Comparison of ENCODE assay signal across 18 cellular contexts in the genomic region with DNA sequence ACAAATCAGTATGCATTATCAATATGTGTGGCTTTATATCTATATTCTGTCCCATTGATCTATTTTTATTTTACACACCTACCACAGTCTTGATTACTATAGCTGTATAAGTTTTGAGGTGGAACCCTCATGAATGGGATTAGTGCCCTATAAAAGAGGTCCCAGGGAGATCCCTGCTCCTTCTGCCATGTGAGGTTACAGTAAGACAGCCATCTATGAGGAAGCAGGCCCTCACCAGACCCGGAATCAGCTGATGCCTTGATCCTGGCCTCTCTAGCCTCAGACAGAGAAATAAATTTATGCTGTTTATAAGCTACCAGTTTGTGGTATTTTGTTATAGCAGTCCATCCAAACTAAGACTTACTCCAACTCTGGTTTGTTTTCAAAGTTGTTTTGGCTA. TPM values are rescaled to one million over a fixed set of nuclear protein-coding genes. Genes with fewer than 3 reads are reported as not detected.
DNase-seq lines count a peak whose midpoint lies in the region; ATAC-seq, FAIRE-seq and TF ChIP-seq lines count a peak whose summit lies in the region.
"Had no signal": no experiment of that assay in that cellular context is flagged by ENCODE, and none has a peak within 500 bp of the region (broad histone marks: within the 10 kb centered on the region; RNA-seq: fewer than 3 reads in every experiment).

No MANE protein-coding gene starts in this region.

- TF ChIP-seq CTCF in K562 (IDR thresholded peaks at IDR 0.05 in 2 of 3, conservative IDR thresholded peaks at IDR 0.05 in 1 of 3; ENCODE audit: insufficient read depth in 2 of 3, low read depth in 1 of 3, low read length in 3 of 3) = no peak
- TF ChIP-seq CTCF in esophagus muscularis mucosa (IDR thresholded peaks at IDR 0.05) = no peak

- WGBS in K562 (ENCODE audit: insufficient coverage, low coverage, missing lambda C conversion rate) = 7% methylated on average over 1 of the region's 1 CpG
- 100% methylated on average over 1 of the region's 1 CpG for WGBS in esophagus muscularis mucosa

- TF ChIP-seq RAD21 in K562 (CRISPR knock-in tag; conservative IDR thresholded peaks at IDR 0.05 in 1 of 2, IDR thresholded peaks at IDR 0.05 in 1 of 2) = no peak

- H3K9me3 ChIP-seq in K562 (replicated peaks; ENCODE audit: control insufficient read depth, insufficient read depth, low read depth, low read length) (no peaks in the 10 kb centered on the region), esophagus muscularis mucosa (no peaks in the 10 kb centered on the region)
- H3K9me3 ChIP-seq: BE2C, Caco-2 had no signal

- intact Hi-C loops in K562 (cut with micrococcal nuclease) = no loop called here
- intact Hi-C loops in esophagus muscularis mucosa (cut with DNase I) = no loop called here

- in situ Hi-C loops in K562 (cut with MboI) = no loop called here

- no peaks in the 10 kb centered on the region; the same call in 2 of the 3 replicates for H3K36me3 ChIP-seq in K562 (ENCODE audit: control insufficient read depth, insufficient read depth, low read length)
- peaks cover 0 to 8% (median 0%) of the 10 kb centered on the region in 4 donors for H3K36me3 ChIP-seq in esophagus muscularis mucosa
- H3K36me3 ChIP-seq: BE2C had no signal

- no peak for FAIRE-seq in K562 (lab: Jason Lieb, UNC)
- FAIRE-seq: D721Med, HTR-8/SVneo had no signal

- no peak for DNase-seq in activated T-cell treated with anti-CD3 and anti-CD28 coated beads, Interleukin-2, amount 50 U/mL, for 72 hours
- no peak for DNase-seq in activated T-cell treated with anti-CD3 and anti-CD28 coated beads, Interleukin-2, amount 50 U/mL, for 24 hours
- DNase-seq in OCI-M1 (lab: John Stamatoyannopoulos, UW) (peak; percentile 33), K562 (ENCODE audit: extremely low read depth in 1 of 4, low spot score in 3 of 4) (no peak), esophagus muscularis mucosa (ENCODE audit: extremely low spot score) (no peak)
- DNase-seq in activated CD4-positive, alpha-beta T cell treated with anti-CD3 and anti-CD28 coated beads, Interleukin-2, amount 50 U/mL, for 1 hour = no peak
- DNase-seq: ACHN; BE2C; C1 segment of cervical spinal cord; Caco-2; CD4-positive, CD25-positive, alpha-beta regulatory T cell; DMS79; GDM1; GOT3; H9 had no signal

- H3K4me2 ChIP-seq in K562 (ENCODE audit: insufficient read depth, low read length) = no peak overlapping the region

- TF ChIP-seq POLR2A in K562 (conservative IDR thresholded peaks at IDR 0.05) (no peak), esophagus muscularis mucosa (IDR thresholded peaks at IDR 0.05; ENCODE audit: low read depth) (no peak)

- peak overlapping the region; percentile 67 for H3K27ac Mint-ChIP-seq in activated T-cell treated with anti-CD3 and anti-CD28 coated beads, Interleukin-2, amount 50 U/mL, for 72 hours
- H3K27ac Mint-ChIP-seq in activated T-cell treated with anti-CD3 and anti-CD28 coated beads, Interleukin-2, amount 50 U/mL, for 24 hours = no peak overlapping the region
- H3K27ac Mint-ChIP-seq: CD4-positive, CD25-positive, alpha-beta regulatory T cell; H9; IgD-negative memory B cell had no signal

- no peak for ATAC-seq in activated T-cell treated with anti-CD3 and anti-CD28 coated beads, Interleukin-2, amount 50 U/mL, for 72 hours (replicated peaks in 1 of 2)
- peak; percentile 15 for ATAC-seq in K562

- H3K4me1 ChIP-seq in K562 (replicated peaks in 1 of 2; ENCODE audit: control insufficient read depth in 2 of 2, insufficient read depth in 2 of 2, low read length in 2 of 2) = peaks cover 0 to 16% of the 10 kb centered on the region in 2 experiments; a peak in 4 of 5 replicates
- peaks cover 2 to 3% (median 3%) of the 10 kb centered on the region in 4 donors for H3K4me1 ChIP-seq in esophagus muscularis mucosa

- no peaks in the 10 kb centered on the region for H4K20me1 ChIP-seq in K562 (replicated peaks; ENCODE audit: control insufficient read depth, insufficient read depth, low read length)

- CTCF ChIA-PET in K562 (lab: Yijun Ruan, JAX; ENCODE audit: low intra/inter-chr PET ratio) = interaction anchor here (0.6 kb wide), 1 partner anchor 12 kb away, joined by 4 read pairs; no protein-coding TSS in a partner anchor

- no peak overlapping the region for H2AFZ ChIP-seq in K562 (ENCODE audit: low read depth, low read length)

- no peaks in the 10 kb centered on the region for H3K79me2 ChIP-seq in K562 (ENCODE audit: control insufficient read depth, insufficient read depth, low read length)

- H3K36me3 Mint-ChIP-seq in activated T-cell treated with anti-CD3 and anti-CD28 coated beads, Interleukin-2, amount 50 U/mL, for 72 hours (ENCODE audit: insufficient read depth in 2 of 2) = no peaks in the 10 kb centered on the region
- peaks cover 5% of the 10 kb centered on the region for H3K36me3 Mint-ChIP-seq in activated T-cell treated with anti-CD3 and anti-CD28 coated beads, Interleukin-2, amount 50 U/mL, for 24 hours (ENCODE audit: low read depth)
- H3K36me3 Mint-ChIP-seq: CD4-positive, CD25-positive, alpha-beta regulatory T cell had no signal

- H3K4me1 Mint-ChIP-seq in activated T-cell treated with anti-CD3 and anti-CD28 coated beads, Interleukin-2, amount 50 U/mL, for 72 hours (ENCODE audit: low read depth) = peaks cover 44% of the 10 kb centered on the region
- peaks cover 38% of the 10 kb centered on the region for H3K4me1 Mint-ChIP-seq in activated T-cell treated with anti-CD3 and anti-CD28 coated beads, Interleukin-2, amount 50 U/mL, for 24 hours (ENCODE audit: low read depth)
- H3K4me1 Mint-ChIP-seq: IgD-negative memory B cell had no signal

- no peak overlapping the region for H3K27ac ChIP-seq in K562 (ENCODE audit: extremely low read depth, low read depth, low read length)
- H3K27ac ChIP-seq in esophagus muscularis mucosa (replicated peaks in 1 of 4) = no peak overlapping the region

- H3K27me3 ChIP-seq in K562 (ENCODE audit: control insufficient read depth in 2 of 2, insufficient read depth in 2 of 2, low read length in 2 of 2) = no peaks in the 10 kb centered on the region
- no peaks in the 10 kb centered on the region for H3K27me3 ChIP-seq in esophagus muscularis mucosa
- H3K27me3 ChIP-seq: BE2C had no signal

- no peaks in the 10 kb centered on the region for H3K9me3 Mint-ChIP-seq in activated T-cell treated with anti-CD3 and anti-CD28 coated beads, Interleukin-2, amount 50 U/mL, for 72 hours
- no peaks in the 10 kb centered on the region for H3K9me3 Mint-ChIP-seq in activated T-cell treated with anti-CD3 and anti-CD28 coated beads, Interleukin-2, amount 50 U/mL, for 24 hours
- H3K9me3 Mint-ChIP-seq: CD4-positive, CD25-positive, alpha-beta regulatory T cell; H9 had no signal

- BruUV-seq in K562 (replicated peaks; lab: Mats Ljungman, UMichigan) = no TSS peak

- no peak overlapping the region for H3K4me3 Mint-ChIP-seq in activated T-cell treated with anti-CD3 and anti-CD28 coated beads, Interleukin-2, amount 50 U/mL, for 72 hours
- no peak overlapping the region for H3K4me3 Mint-ChIP-seq in activated T-cell treated with anti-CD3 and anti-CD28 coated beads, Interleukin-2, amount 50 U/mL, for 24 hours
- H3K4me3 Mint-ChIP-seq: CD4-positive, CD25-positive, alpha-beta regulatory T cell; H9; IgD-negative memory B cell had no signal

- no peaks in the 10 kb centered on the region for H3K27me3 Mint-ChIP-seq in activated T-cell treated with anti-CD3 and anti-CD28 coated beads, Interleukin-2, amount 50 U/mL, for 72 hours (ENCODE audit: low read depth)
- H3K27me3 Mint-ChIP-seq in activated T-cell treated with anti-CD3 and anti-CD28 coated beads, Interleukin-2, amount 50 U/mL, for 24 hours = no peaks in the 10 kb centered on the region
- H3K27me3 Mint-ChIP-seq: CD4-positive, CD25-positive, alpha-beta regulatory T cell had no signal

- TF ChIP-seq EP300 in K562 (IDR thresholded peaks at IDR 0.05; ENCODE audit: low read length) (no peak), esophagus muscularis mucosa (IDR thresholded peaks at IDR 0.05) (no peak)

- POLR2A ChIA-PET in K562 (lab: Yijun Ruan, JAX) = interaction anchor here (1.6 to 3.0 kb wide), 2 partner anchors 10 to 203 kb away, joined by 3 to 11 read pairs; a partner anchor contains a TSS

- no peak overlapping the region for H3K9ac ChIP-seq in K562 (ENCODE audit: insufficient read depth in 1 of 2, low read depth in 2 of 2, low read length in 2 of 2)

- H3K4me3 ChIP-seq in K562 (no peak overlapping the region), esophagus muscularis mucosa (no peak overlapping the region)

- H3K9me1 ChIP-seq in K562 (ENCODE audit: control insufficient read depth, insufficient read depth, low read length) = no peaks in the 10 kb centered on the region

TF ChIP-seq in K562, 482 proteins besides CTCF, POLR2A, EP300 and RAD21 (continues in another document):
- 0 out of 2 replicates have a peak, but pooled peaks have one; percentile 10 for TF ChIP-seq POLR2G (IDR thresholded peaks at IDR 0.05; ENCODE audit: low read depth, low read length)
- TF ChIP-seq ZNF146 (CRISPR knock-in tag; IDR thresholded peaks at IDR 0.05; ENCODE audit: unreplicated experiment) = no peak
- 0 out of 2 replicates have a peak, but pooled peaks have one; percentile 16 for TF ChIP-seq PML (IDR thresholded peaks at IDR 0.05; ENCODE audit: low read length)

RNA-seq across cellular contexts. Expression of a gene that starts 54.9 kb away (rescaled TPM):
- 10 to 100 TPM; 63.7 to 80.7 TPM for total RNA-seq in activated T-cell treated with anti-CD3 and anti-CD28 coated beads, Interleukin-2, amount 50 U/mL, for 72 hours
- total RNA-seq in K562 (2011; cell fraction: chromatin; rRNA removed; ENCODE audit: low replicate concordance) = 95.1 and 247 TPM in 2 replicates
- 40.4 and 52.4 TPM in 2 replicates for total RNA-seq in K562 (2011; cell fraction: nucleolus; rRNA removed)
- total RNA-seq in K562 (2011; cell fraction: nucleoplasm; rRNA removed) = 85.7 and 116 TPM in 2 replicates
- total RNA-seq in K562 (2014; rRNA removed) (67.5 and 73.0 TPM in 2 replicates), K562 (2014; rRNA removed; fragmentation: Illumina TruSeq; extraction: Trizol) (86.9 and 102 TPM in 2 replicates), K562 (2015; rRNA removed; fragmentation: Illumina TruSeq; extraction: Trizol) (57.1 and 57.8 TPM in 2 replicates), K562 (2021) (85.4 and 94.0 TPM in 2 replicates), esophagus muscularis mucosa (10 to 100 TPM; 50.2 to 61.5 (median 54.0) TPM)
- polyA plus RNA-seq in K562 (2011; rRNA removed) (99.7 and 135 TPM in 2 replicates), K562 (2014; fragmentation: Illumina TruSeq; extraction: Trizol) (46.8 and 49.3 TPM in 2 replicates), K562 (2014; fragmentation: Nextera tagmentation; extraction: Ambion mirVana) (10 to 100 TPM; 19.8 to 24.7 TPM), K562 (2014; rRNA removed) (45.2 and 55.8 TPM in 2 replicates)
- polyA plus RNA-seq in K562 (2011; cell fraction: cytosol; rRNA removed) = 21.9 and 34.3 TPM in 2 replicates
- polyA plus RNA-seq in K562 (2011; cell fraction: nucleus; rRNA removed) = 60.8 and 87.5 TPM in 2 replicates
- 41.1 and 47.5 TPM in 2 replicates for polyA plus RNA-seq in K562 (2012)
- polyA minus RNA-seq in K562 (2011; rRNA and poly(A)+ RNA removed) = 160 and 182 TPM in 2 replicates
- 50.5 and 52.8 TPM in 2 replicates for polyA minus RNA-seq in K562 (2011; cell fraction: cytosol; rRNA and poly(A)+ RNA removed)
- 79.6 and 164 TPM in 2 replicates for polyA minus RNA-seq in K562 (2011; cell fraction: nucleus; rRNA and poly(A)+ RNA removed)
